26 cellular contexts compared by ENCODE assay signal in genomic region chr17:58086953-58087352, GRCh38. TPM values are rescaled to one million over a fixed set of nuclear protein-coding genes. Genes with fewer than 3 reads are reported as not detected.
A peak's percentile ranks its signal among the peaks of the same experiment; 100 is the strongest.
DNase-seq lines count a peak whose midpoint lies in the region; ATAC-seq and TF ChIP-seq lines count a peak whose summit lies in the region.
"Had no signal": no experiment of that assay in that cellular context is flagged by ENCODE, and none has a peak within 500 bp of the region (broad histone marks: within the 10 kb centered on the region; RNA-seq: fewer than 3 reads in every experiment).

No MANE protein-coding gene starts in this region.

- CTCF ChIA-PET in CD4-positive, alpha-beta T cell (lab: Charles Lee), result no interaction called here

- peak overlapping the region; percentile 62 for H3K27ac Mint-ChIP-seq in CD4-positive, alpha-beta T cell
- H3K27ac Mint-ChIP-seq in GM23338 (peak overlapping the region; percentile 29), nephron progenitor cell (peak overlapping the region; percentile 5)
- H3K27ac Mint-ChIP-seq: T-helper 1 cell treated with Interleukin-12 subunit alpha and Interleukin-12 subunit beta and Interleukin-4 antibody, amounts not matched to agents 30 μg/mL and 1 μg/mL, for 36 hours had no signal

- H3K36me3 ChIP-seq in GM23338 (ENCODE audit: insufficient read depth), result peaks cover 38% of the 10 kb centered on the region
- H3K36me3 ChIP-seq in osteoblast (ENCODE audit: insufficient read depth, low read length), result peaks cover 56% of the 10 kb centered on the region

- no peaks in the 10 kb centered on the region for H3K27me3 ChIP-seq in CD4-positive, alpha-beta T cell (ENCODE audit: control insufficient read depth, insufficient read depth, low read length)
- H3K27me3 ChIP-seq in GM23338 (ENCODE audit: insufficient read depth) (no peaks in the 10 kb centered on the region), osteoblast (ENCODE audit: insufficient read depth, low read length) (no peaks in the 10 kb centered on the region)
- H3K27me3 ChIP-seq: heart left ventricle had no signal

- H3K79me2 ChIP-seq in GM23338 (replicated peaks; ENCODE audit: insufficient read depth), result peaks cover 71% of the 10 kb centered on the region
- peaks cover 71% of the 10 kb centered on the region for H3K79me2 ChIP-seq in osteoblast (ENCODE audit: insufficient read depth, low read length)

- H3K4me2 ChIP-seq in GM23338 (no peak overlapping the region), osteoblast (ENCODE audit: insufficient read depth, low read length) (no peak overlapping the region)

- no peaks in the 10 kb centered on the region for H3K27me3 Mint-ChIP-seq in CD4-positive, alpha-beta T cell
- peaks cover 7% of the 10 kb centered on the region for H3K27me3 Mint-ChIP-seq in GM23338 (ENCODE audit: insufficient read depth, low read depth, poor library complexity)
- peaks cover 4% of the 10 kb centered on the region for H3K27me3 Mint-ChIP-seq in nephron progenitor cell (ENCODE audit: low read depth, poor library complexity)
- H3K27me3 Mint-ChIP-seq: stimulated activated naive CD8-positive, alpha-beta T cell treated with anti-CD3 and anti-CD28 coated beads, Interleukin-15, amount 100 ng/mL, for 72 hours had no signal

- peaks cover 76% of the 10 kb centered on the region for H3K36me3 Mint-ChIP-seq in CD4-positive, alpha-beta T cell (ENCODE audit: low read depth)
- H3K36me3 Mint-ChIP-seq in GM23338 (ENCODE audit: low read depth), result peaks cover 75% of the 10 kb centered on the region
- H3K36me3 Mint-ChIP-seq in nephron progenitor cell (ENCODE audit: low read depth), result peaks cover 58% of the 10 kb centered on the region

- H3K9me3 Mint-ChIP-seq in CD4-positive, alpha-beta T cell, result no peaks in the 10 kb centered on the region
- no peaks in the 10 kb centered on the region; the same call in 2 of the 3 replicates for H3K9me3 Mint-ChIP-seq in GM23338
- no peaks in the 10 kb centered on the region for H3K9me3 Mint-ChIP-seq in nephron progenitor cell
- H3K9me3 Mint-ChIP-seq: immature natural killer cell; stimulated activated naive CD8-positive, alpha-beta T cell treated with anti-CD3 and anti-CD28 coated beads, Interleukin-15, amount 100 ng/mL, for 72 hours; T-helper 1 cell treated with Interleukin-12 subunit alpha and Interleukin-12 subunit beta and Interleukin-4 antibody, amounts not matched to agents 30 μg/mL and 1 μg/mL, for 36 hours had no signal

- POLR2A ChIA-PET in CD4-positive, alpha-beta T cell (lab: Charles Lee), result interaction anchor here (1.3 to 1.8 kb wide), 2 partner anchors 80 to 86 kb away, joined by 3 to 5 read pairs; partner anchors contain the start of gene SRSF1

- H3K4me1 ChIP-seq in GM23338 (ENCODE audit: insufficient read depth), result peaks cover 23% of the 10 kb centered on the region
- H3K4me1 ChIP-seq in osteoblast (ENCODE audit: insufficient read depth, low read length), result peaks cover 18% of the 10 kb centered on the region

- H2AFZ ChIP-seq in GM23338 (no peak overlapping the region), osteoblast (ENCODE audit: low read length) (no peak overlapping the region)

- DNase-seq in CD4-positive, alpha-beta T cell, result no peak
- DNase-seq in GM23338 (ENCODE audit: low spot score) (no peak), ecto neural progenitor cell (ENCODE audit: low spot score) (peak; percentile 43), nephron progenitor cell (no peak), osteoblast (ENCODE audit: insufficient read length, low spot score, missing footprints) (no peak), NCI-H2107 (lab: John Stamatoyannopoulos, UW) (no peak), mucosa of gallbladder (ENCODE audit: low spot score) (no peak)
- DNase-seq in activated CD4-positive, CD25-positive, alpha-beta regulatory T cell (lab: John Stamatoyannopoulos, UW), result no peak
- DNase-seq: activated effector memory CD4-positive, alpha-beta T cell treated with anti-CD3 and anti-CD28 coated beads, Interleukin-2, amount 50 U/mL, for 16 hours; AML-193; anterior cingulate cortex; Calu3; central memory CD4-positive, alpha-beta T cell; heart left ventricle; immature natural killer cell; NCI-H1417 treated with DMSO at 0.1 percent for 48 hours; NCI-H2171 treated with DMSO at 0.1 percent for 48 hours; PC-3; SIG-M5; stimulated activated CD4-positive, alpha-beta T cell treated with anti-CD3 and anti-CD28 coated beads, Interleukin-2, amount 100 ng/mL, for 48 hours; stimulated activated naive CD8-positive, alpha-beta T cell treated with anti-CD3 and anti-CD28 coated beads, Interleukin-15, amount 100 ng/mL, for 72 hours; WERI-Rb-1 had no signal

- no peaks in the 10 kb centered on the region for H3K9me3 ChIP-seq in CD4-positive, alpha-beta T cell (ENCODE audit: control insufficient read depth, low read length)
- no peaks in the 10 kb centered on the region for H3K9me3 ChIP-seq in osteoblast (ENCODE audit: low read depth, low read length)
- H3K9me3 ChIP-seq: heart left ventricle, prostate gland had no signal

- intact Hi-C loops in CD4-positive, alpha-beta T cell (cut with DNase I, micrococcal nuclease), result no loop called here

- TF ChIP-seq CTCF in CD4-positive, alpha-beta T cell (IDR thresholded peaks at IDR 0.05), result no peak
- no peak for TF ChIP-seq CTCF in GM23338 (conservative IDR thresholded peaks at IDR 0.05; ENCODE audit: low read depth in 2 of 2)
- no peak for TF ChIP-seq CTCF in nephron progenitor cell (IDR thresholded peaks at IDR 0.05)
- TF ChIP-seq CTCF in osteoblast (IDR thresholded peaks at IDR 0.05; ENCODE audit: extremely low read depth, low read depth, low read length), result no peak

- H3K4me1 Mint-ChIP-seq in CD4-positive, alpha-beta T cell (ENCODE audit: low read depth), result peaks cover 61% of the 10 kb centered on the region
- H3K4me1 Mint-ChIP-seq in GM23338 (peaks cover 42% of the 10 kb centered on the region), nephron progenitor cell (peaks cover 72% of the 10 kb centered on the region)

- peaks cover 57% of the 10 kb centered on the region for H4K20me1 ChIP-seq in GM23338 (replicated peaks; ENCODE audit: insufficient read depth)
- peaks cover 62% of the 10 kb centered on the region for H4K20me1 ChIP-seq in osteoblast (ENCODE audit: insufficient read depth, low read length)

- H3K9me2 ChIP-seq in GM23338 (ENCODE audit: insufficient read depth), result no peaks in the 10 kb centered on the region

- no peak for ATAC-seq in CD4-positive, alpha-beta T cell (ENCODE audit: poor library complexity)
- no peak for ATAC-seq in GM23338
- ATAC-seq: esophagus mucosa; heart left ventricle; PC-3; stimulated activated naive CD8-positive, alpha-beta T cell treated with anti-CD3 and anti-CD28 coated beads, Interleukin-15, amount 100 ng/mL, for 72 hours had no signal

- no peak overlapping the region for H3K27ac ChIP-seq in CD4-positive, alpha-beta T cell (ENCODE audit: low read depth, low read length)
- H3K27ac ChIP-seq in GM23338 (ENCODE audit: low read depth) (no peak overlapping the region), osteoblast (ENCODE audit: low read depth, low read length) (no peak overlapping the region)
- H3K27ac ChIP-seq: prostate gland, skin epidermis, WERI-Rb-1 had no signal

- peak overlapping the region; percentile 73 for H3K4me3 Mint-ChIP-seq in CD4-positive, alpha-beta T cell
- H3K4me3 Mint-ChIP-seq in GM23338 (0 out of 3 replicates have a peak overlapping the region, but pooled peaks have one; percentile 16), nephron progenitor cell (peak overlapping the region; percentile 23)
- H3K4me3 Mint-ChIP-seq: immature natural killer cell; stimulated activated naive CD8-positive, alpha-beta T cell treated with anti-CD3 and anti-CD28 coated beads, Interleukin-15, amount 100 ng/mL, for 72 hours; T-helper 1 cell treated with Interleukin-12 subunit alpha and Interleukin-12 subunit beta and Interleukin-4 antibody, amounts not matched to agents 30 μg/mL and 1 μg/mL, for 36 hours had no signal

- H3F3A ChIP-seq in GM23338 (replicated peaks; ENCODE audit: low read depth), result peaks cover 7% of the 10 kb centered on the region; the same call in 1 of the 2 replicates

- H3K4me3 ChIP-seq in GM23338, result no peak overlapping the region
- H3K4me3 ChIP-seq in osteoblast (ENCODE audit: insufficient read depth, low read length), result no peak overlapping the region
- H3K4me3 ChIP-seq: prostate gland, skin epidermis had no signal

TF ChIP-seq in GM23338, 12 proteins besides CTCF, POLR2A, EP300 and RAD21:
- TF ChIP-seq NANOG (IDR thresholded peaks at IDR 0.05; ENCODE audit: borderline replicate concordance), result no peak
- no peak for TF ChIP-seq CREB1 (CRISPR knock-in tag; IDR thresholded peaks at IDR 0.05; ENCODE audit: low read depth)

RNA-seq across cellular contexts. Expression of gene DYNLL2, which starts 3.7 kb away (rescaled TPM):
- total RNA-seq in CD4-positive, alpha-beta T cell, result 10 to 100 TPM; 30.9 to 32.2 TPM
- 29.0 and 30.0 TPM in 2 replicates for total RNA-seq in GM23338 (2014; rRNA removed; shearing (Covaris generic))
- 5.1 and 5.5 TPM in 2 replicates for polyA plus RNA-seq in GM23338 (2016; fragmentation: Nextera tagmentation; extraction: Ambion mirVana)
- total RNA-seq in osteoblast, result 9.7 and 9.8 TPM in 2 replicates
- total RNA-seq in mucosa of gallbladder, result 55.7 TPM

Comparison
In these comparisons a context has a peak if more than half of its experiments do, and no peak if none do; other contexts are left out.
1. H3K27ac Mint-ChIP-seq: peak in every context shown above with its lines; median percentile 62 in CD4-positive, alpha-beta T cell; 29 in GM23338; 5 in nephron progenitor cell.
2. H3K4me3 Mint-ChIP-seq: peak in every context shown above with its lines; median percentile 73 in CD4-positive, alpha-beta T cell; 23 in nephron progenitor cell; 16 in GM23338.